ENCODE assay signal across 8 cellular contexts in the genomic region with DNA sequence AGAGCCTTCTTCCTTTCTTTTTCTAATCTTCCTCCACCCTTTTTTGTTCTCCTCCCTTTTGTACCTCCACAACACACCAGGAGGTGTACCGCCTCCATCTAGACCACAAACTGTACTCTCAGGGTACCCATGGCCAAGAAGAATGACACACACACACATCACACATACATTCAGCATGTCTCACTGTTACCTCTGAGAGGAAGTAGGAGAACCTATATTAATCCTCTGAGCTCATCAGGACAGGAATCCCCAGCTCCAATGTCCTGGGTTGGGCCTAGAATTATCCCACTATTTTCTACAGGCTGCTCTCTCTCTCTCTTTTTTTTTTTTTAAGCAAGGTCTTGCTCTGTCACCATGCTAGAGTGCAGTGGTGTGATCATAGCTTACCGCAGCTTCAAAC.
DNase-seq lines count a peak whose midpoint lies in the region; ATAC-seq lines count a peak whose summit lies in the region.

No MANE protein-coding gene starts in this region.

- no peak for ATAC-seq in HG02938 (IDR thresholded peaks at IDR 0.05; ENCODE audit: unreplicated experiment)

- H3K4me1 ChIP-seq in rectal smooth muscle tissue (ENCODE audit: control insufficient read depth, insufficient read depth, low read length): peaks cover 72% of the 10 kb centered on the region

- H3K27ac ChIP-seq in epithelial cell of prostate (peak overlapping the region; percentile 94), rectal smooth muscle tissue (ENCODE audit: low read depth, low read length) (peak overlapping the region; percentile 78)

- peak; percentile 95 for DNase-seq in EH (ENCODE audit: low read depth)
- peak; percentile 56 for DNase-seq in NCI-H69 (lab: John Stamatoyannopoulos, UW)
- peak; percentile 95 for DNase-seq in epithelial cell of prostate (ENCODE audit: low read depth, low spot score)
- no peak for DNase-seq in NCI-H748 treated with DMSO at 0.1 percent for 48 hours (lab: John Stamatoyannopoulos, UW)
- DNase-seq in CD1c-positive myeloid dendritic cell (ENCODE audit: extremely low spot score): no peak
- no peak for DNase-seq in DMS153 treated with DMSO at 0.1 percent for 48 hours (lab: John Stamatoyannopoulos, UW; ENCODE audit: unreplicated experiment)

- H3K27me3 ChIP-seq in rectal smooth muscle tissue (ENCODE audit: control insufficient read depth, insufficient read depth, low read length): no peaks in the 10 kb centered on the region

- H3K36me3 ChIP-seq in rectal smooth muscle tissue (ENCODE audit: control insufficient read depth, insufficient read depth, low read length): no peaks in the 10 kb centered on the region

- H3K9ac ChIP-seq in rectal smooth muscle tissue (ENCODE audit: low read length): no peak overlapping the region

- peak overlapping the region; percentile 23 for H3K4me3 ChIP-seq in rectal smooth muscle tissue (ENCODE audit: low read length)

Comparison
In these comparisons a context has a peak if more than half of its experiments do, and no peak if none do; other contexts are left out.
1. DNase-seq: peak in EH (single experiment), NCI-H69 (single experiment) and epithelial cell of prostate (single experiment); none in NCI-H748 treated with DMSO at 0.1 percent for 48 hours (single experiment), CD1c-positive myeloid dendritic cell (single experiment) and DMS153 treated with DMSO at 0.1 percent for 48 hours (single experiment).